In genomic region chr10:20970708-20971107, GRCh38 we compare ENCODE assay signal across 13 cellular contexts.
DNase-seq lines count a peak whose midpoint lies in the region; ATAC-seq and TF ChIP-seq lines count a peak whose summit lies in the region.
"Had no signal": no experiment of that assay in that cellular context is flagged by ENCODE, and none has a peak within 500 bp of the region (broad histone marks: within the 10 kb centered on the region; RNA-seq: fewer than 3 reads in every experiment).

No MANE protein-coding gene starts in this region.

- DNase-seq in GM06990 (ENCODE audit: extremely low read depth, insufficient read length) (peak; percentile 61), GM19240 (ENCODE audit: insufficient read length, low spot score) (peak; percentile 8), HCEC 1CT (no peak), cortex of kidney (lab: John Stamatoyannopoulos, UW) (no peak), ureter (ENCODE audit: low spot score) (no peak)
- DNase-seq in activated naive CD8-positive, alpha-beta T cell treated with anti-CD3 and anti-CD28 coated beads for 36 hours, result no peak
- DNase-seq: activated CD4-positive, CD25-positive, alpha-beta regulatory T cell; activated naive CD4-positive, alpha-beta T cell; head of caudate nucleus; NCI-H2081 had no signal

- H3K27me3 Mint-ChIP-seq in activated naive CD8-positive, alpha-beta T cell treated with anti-CD3 and anti-CD28 coated beads for 36 hours, result no peaks in the 10 kb centered on the region
- H3K27me3 Mint-ChIP-seq: dendritic cell treated with granulocyte-macrophage colony-stimulating factor and Interleukin-4, amounts not matched to agents 40 ng/mL and 50 ng/mL, for 4 days had no signal

- TF ChIP-seq CTCF in GM06990 (IDR thresholded peaks at IDR 0.05; ENCODE audit: insufficient read depth, low read length, poor library complexity, severe bottlenecking), result no peak

- H3K4me1 Mint-ChIP-seq in activated naive CD8-positive, alpha-beta T cell treated with anti-CD3 and anti-CD28 coated beads for 36 hours, result no peaks in the 10 kb centered on the region

- no peak overlapping the region for H3K27ac Mint-ChIP-seq in activated naive CD8-positive, alpha-beta T cell treated with anti-CD3 and anti-CD28 coated beads for 36 hours
- H3K27ac Mint-ChIP-seq: dendritic cell treated with granulocyte-macrophage colony-stimulating factor and Interleukin-4, amounts not matched to agents 40 ng/mL and 50 ng/mL, for 4 days had no signal

- H3K4me3 ChIP-seq in GM06990 (replicated peaks; ENCODE audit: low read depth, low read length), result no peak overlapping the region

- H3K36me3 ChIP-seq in GM06990 (ENCODE audit: control insufficient read depth, insufficient read depth, low read length), result no peaks in the 10 kb centered on the region

- no peaks in the 10 kb centered on the region for H3K27me3 ChIP-seq in GM06990 (replicated peaks; ENCODE audit: control insufficient read depth, insufficient read depth, low read length)

- H3K36me3 Mint-ChIP-seq in activated naive CD8-positive, alpha-beta T cell treated with anti-CD3 and anti-CD28 coated beads for 36 hours, result no peaks in the 10 kb centered on the region

- H3K4me3 Mint-ChIP-seq in activated naive CD8-positive, alpha-beta T cell treated with anti-CD3 and anti-CD28 coated beads for 36 hours, result no peak overlapping the region
- H3K4me3 Mint-ChIP-seq: dendritic cell treated with granulocyte-macrophage colony-stimulating factor and Interleukin-4, amounts not matched to agents 40 ng/mL and 50 ng/mL, for 4 days had no signal

- H3K9me3 Mint-ChIP-seq in activated naive CD8-positive, alpha-beta T cell treated with anti-CD3 and anti-CD28 coated beads for 36 hours, result no peaks in the 10 kb centered on the region

- ATAC-seq in HG02642 (IDR thresholded peaks at IDR 0.05; ENCODE audit: poor library complexity, unreplicated experiment) (peak; percentile 88), HG03439 (IDR thresholded peaks at IDR 0.05; ENCODE audit: unreplicated experiment) (peak; percentile 96)

Comparison
In these comparisons a context has a peak if more than half of its experiments do, and no peak if none do; other contexts are left out.
1. DNase-seq: peak in GM06990 (single experiment) and GM19240 (single experiment); none in activated naive CD8-positive, alpha-beta T cell treated with anti-CD3 and anti-CD28 coated beads for 36 hours (single experiment), HCEC 1CT (single experiment), cortex of kidney (single experiment) and ureter (single experiment).